Comparison of ENCODE assay signal across 1 cellular context in the genomic region with DNA sequence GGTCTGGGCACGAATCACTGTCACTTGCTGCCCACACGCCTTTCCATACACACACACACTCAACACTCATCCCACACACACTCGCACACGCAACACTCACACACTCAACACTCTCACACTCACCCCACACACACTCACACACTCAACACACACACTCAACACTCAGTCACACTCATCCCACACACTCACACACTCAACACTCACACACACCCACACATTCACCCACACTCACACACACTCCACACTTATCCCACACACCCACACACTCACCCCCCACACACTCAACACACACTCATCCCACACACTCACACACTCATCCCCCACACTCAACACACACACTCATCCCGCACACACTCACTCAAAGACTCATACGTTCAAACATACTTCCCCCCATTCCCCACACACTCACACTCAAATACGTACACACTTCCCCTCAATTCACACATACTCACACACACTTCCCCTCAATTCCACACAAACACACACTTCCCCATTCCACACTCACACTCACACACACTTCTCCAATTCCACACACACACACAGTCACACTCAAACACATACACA.
TF ChIP-seq lines count a peak whose summit lies in the region.

No MANE protein-coding gene starts in this region.

TF ChIP-seq in HepG2, 621 proteins besides CTCF, POLR2A, EP300 and RAD21 (continued from another document and continues in another):
- TF ChIP-seq, protein P1, sequence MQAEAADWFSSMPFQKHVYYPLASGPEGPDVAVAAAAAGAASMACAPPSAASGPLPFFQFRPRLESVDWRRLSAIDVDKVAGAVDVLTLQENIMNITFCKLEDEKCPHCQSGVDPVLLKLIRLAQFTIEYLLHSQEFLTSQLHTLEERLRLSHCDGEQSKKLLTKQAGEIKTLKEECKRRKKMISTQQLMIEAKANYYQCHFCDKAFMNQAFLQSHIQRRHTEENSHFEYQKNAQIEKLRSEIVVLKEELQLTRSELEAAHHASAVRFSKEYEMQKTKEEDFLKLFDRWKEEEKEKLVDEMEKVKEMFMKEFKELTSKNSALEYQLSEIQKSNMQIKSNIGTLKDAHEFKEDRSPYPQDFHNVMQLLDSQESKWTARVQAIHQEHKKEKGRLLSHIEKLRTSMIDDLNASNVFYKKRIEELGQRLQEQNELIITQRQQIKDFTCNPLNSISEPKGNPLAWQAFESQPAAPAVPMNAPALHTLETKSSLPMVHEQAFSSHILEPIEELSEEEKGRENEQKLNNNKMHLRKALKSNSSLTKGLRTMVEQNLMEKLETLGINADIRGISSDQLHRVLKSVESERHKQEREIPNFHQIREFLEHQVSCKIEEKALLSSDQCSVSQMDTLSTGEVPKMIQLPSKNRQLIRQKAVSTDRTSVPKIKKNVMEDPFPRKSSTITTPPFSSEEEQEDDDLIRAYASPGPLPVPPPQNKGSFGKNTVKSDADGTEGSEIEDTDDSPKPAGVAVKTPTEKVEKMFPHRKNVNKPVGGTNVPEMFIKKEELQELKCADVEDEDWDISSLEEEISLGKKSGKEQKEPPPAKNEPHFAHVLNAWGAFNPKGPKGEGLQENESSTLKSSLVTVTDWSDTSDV (CRISPR knock-in tag; IDR thresholded peaks at IDR 0.05) = no peak
- TF ChIP-seq ZNF7 (CRISPR knock-in tag; IDR thresholded peaks at IDR 0.05) (no peak), MAX (IDR thresholded peaks at IDR 0.05) (no peak), TP53 (CRISPR knock-in tag; conservative IDR thresholded peaks at IDR 0.05) (no peak), KDM2A (CRISPR knock-in tag; IDR thresholded peaks at IDR 0.05; ENCODE audit: borderline replicate concordance, low read depth) (no peak), ATF7-NPFF (CRISPR knock-in tag; IDR thresholded peaks at IDR 0.05; ENCODE audit: low read depth) (no peak), ZNF33A (CRISPR knock-in tag; IDR thresholded peaks at IDR 0.05; ENCODE audit: borderline replicate concordance) (no peak), HOXA7 (CRISPR knock-in tag; IDR thresholded peaks at IDR 0.05) (0 out of 2 replicates have a peak, but pooled peaks have one; percentile 26), PITX1 (CRISPR knock-in tag; IDR thresholded peaks at IDR 0.05) (no peak), ZBTB7A (CRISPR knock-in tag; IDR thresholded peaks at IDR 0.05) (0 out of 2 replicates have a peak, but pooled peaks have one; percentile 27), ARNTL (CRISPR knock-in tag; IDR thresholded peaks at IDR 0.05) (no peak), HNF1B (CRISPR knock-in tag; IDR thresholded peaks at IDR 0.05) (no peak), ZNF512 (CRISPR knock-in tag; IDR thresholded peaks at IDR 0.05) (no peak), SALL1 (CRISPR knock-in tag; IDR thresholded peaks at IDR 0.05) (no peak), HDAC2 (CRISPR knock-in tag; IDR thresholded peaks at IDR 0.05) (no peak), SP1 (IDR thresholded peaks at IDR 0.05) (peak; percentile 51; the same call in 1 of the 2 replicates), SP1 (CRISPR knock-in tag; IDR thresholded peaks at IDR 0.05) (no peak), DNMT1 (CRISPR knock-in tag; IDR thresholded peaks at IDR 0.05) (0 out of 2 replicates have a peak, but pooled peaks have one; percentile 23), FOXP4 (CRISPR knock-in tag; IDR thresholded peaks at IDR 0.05) (no peak), FOXA1 (IDR thresholded peaks at IDR 0.05) (0 out of 2 replicates have a peak, but pooled peaks have one; percentile 19), FOXA1 (CRISPR knock-in tag; IDR thresholded peaks at IDR 0.05) (no peak), NFE2L1 (CRISPR knock-in tag; IDR thresholded peaks at IDR 0.05; ENCODE audit: borderline replicate concordance) (no peak), TOPORS (CRISPR knock-in tag; IDR thresholded peaks at IDR 0.05) (no peak), HNRNPL (IDR thresholded peaks at IDR 0.05; ENCODE audit: low read depth, low read length) (0 out of 2 replicates have a peak, but pooled peaks have one; percentile 39), BRCA1 (CRISPR knock-in tag; IDR thresholded peaks at IDR 0.05) (no peak), MATR3 (CRISPR knock-in tag; IDR thresholded peaks at IDR 0.05) (no peak), ZNF749 (CRISPR knock-in tag; IDR thresholded peaks at IDR 0.05; ENCODE audit: borderline replicate concordance) (no peak), ZNF772 (CRISPR knock-in tag; IDR thresholded peaks at IDR 0.05) (no peak), ZSCAN22 (CRISPR knock-in tag; IDR thresholded peaks at IDR 0.05) (no peak), MEIS2 (CRISPR knock-in tag; IDR thresholded peaks at IDR 0.05) (no peak), SYNCRIP (IDR thresholded peaks at IDR 0.05; ENCODE audit: insufficient read depth, low read depth, low read length) (no peak), FLYWCH1 (CRISPR knock-in tag; IDR thresholded peaks at IDR 0.05) (no peak), ZNF207 (IDR thresholded peaks at IDR 0.05; ENCODE audit: borderline replicate concordance) (peak; percentile 95), NONO (IDR thresholded peaks at IDR 0.05) (0 out of 2 replicates have a peak, but pooled peaks have one; percentile 21), NONO (CRISPR knock-in tag; conservative IDR thresholded peaks at IDR 0.05) (no peak), KLF11 (CRISPR knock-in tag; IDR thresholded peaks at IDR 0.05) (no peak), ZC3H4 (CRISPR knock-in tag; IDR thresholded peaks at IDR 0.05; ENCODE audit: borderline replicate concordance) (no peak), RFXAP (CRISPR knock-in tag; IDR thresholded peaks at IDR 0.05; ENCODE audit: borderline replicate concordance) (no peak), TBX3 (IDR thresholded peaks at IDR 0.05; ENCODE audit: borderline replicate concordance) (no peak), MED8 (CRISPR knock-in tag; IDR thresholded peaks at IDR 0.05; ENCODE audit: insufficient replicate concordance) (no peak), SKIL (CRISPR knock-in tag; IDR thresholded peaks at IDR 0.05; ENCODE audit: borderline replicate concordance) (0 out of 2 replicates have a peak, but pooled peaks have one; percentile 17), ZNF720 (CRISPR knock-in tag; IDR thresholded peaks at IDR 0.05) (no peak), ZNF570 (CRISPR knock-in tag; IDR thresholded peaks at IDR 0.05; ENCODE audit: borderline replicate concordance) (no peak)
- TF ChIP-seq, protein P2, sequence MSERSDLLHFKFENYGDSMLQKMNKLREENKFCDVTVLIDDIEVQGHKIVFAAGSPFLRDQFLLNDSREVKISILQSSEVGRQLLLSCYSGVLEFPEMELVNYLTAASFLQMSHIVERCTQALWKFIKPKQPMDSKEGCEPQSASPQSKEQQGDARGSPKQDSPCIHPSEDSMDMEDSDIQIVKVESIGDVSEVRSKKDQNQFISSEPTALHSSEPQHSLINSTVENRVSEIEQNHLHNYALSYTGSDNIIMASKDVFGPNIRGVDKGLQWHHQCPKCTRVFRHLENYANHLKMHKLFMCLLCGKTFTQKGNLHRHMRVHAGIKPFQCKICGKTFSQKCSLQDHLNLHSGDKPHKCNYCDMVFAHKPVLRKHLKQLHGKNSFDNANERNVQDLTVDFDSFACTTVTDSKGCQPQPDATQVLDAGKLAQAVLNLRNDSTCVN (CRISPR knock-in tag; IDR thresholded peaks at IDR 0.05; ENCODE audit: borderline replicate concordance) = no peak
- TF ChIP-seq, protein P3, sequence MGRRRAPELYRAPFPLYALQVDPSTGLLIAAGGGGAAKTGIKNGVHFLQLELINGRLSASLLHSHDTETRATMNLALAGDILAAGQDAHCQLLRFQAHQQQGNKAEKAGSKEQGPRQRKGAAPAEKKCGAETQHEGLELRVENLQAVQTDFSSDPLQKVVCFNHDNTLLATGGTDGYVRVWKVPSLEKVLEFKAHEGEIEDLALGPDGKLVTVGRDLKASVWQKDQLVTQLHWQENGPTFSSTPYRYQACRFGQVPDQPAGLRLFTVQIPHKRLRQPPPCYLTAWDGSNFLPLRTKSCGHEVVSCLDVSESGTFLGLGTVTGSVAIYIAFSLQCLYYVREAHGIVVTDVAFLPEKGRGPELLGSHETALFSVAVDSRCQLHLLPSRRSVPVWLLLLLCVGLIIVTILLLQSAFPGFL (CRISPR knock-in tag; IDR thresholded peaks at IDR 0.05) = no peak
- TF ChIP-seq, protein P4, sequence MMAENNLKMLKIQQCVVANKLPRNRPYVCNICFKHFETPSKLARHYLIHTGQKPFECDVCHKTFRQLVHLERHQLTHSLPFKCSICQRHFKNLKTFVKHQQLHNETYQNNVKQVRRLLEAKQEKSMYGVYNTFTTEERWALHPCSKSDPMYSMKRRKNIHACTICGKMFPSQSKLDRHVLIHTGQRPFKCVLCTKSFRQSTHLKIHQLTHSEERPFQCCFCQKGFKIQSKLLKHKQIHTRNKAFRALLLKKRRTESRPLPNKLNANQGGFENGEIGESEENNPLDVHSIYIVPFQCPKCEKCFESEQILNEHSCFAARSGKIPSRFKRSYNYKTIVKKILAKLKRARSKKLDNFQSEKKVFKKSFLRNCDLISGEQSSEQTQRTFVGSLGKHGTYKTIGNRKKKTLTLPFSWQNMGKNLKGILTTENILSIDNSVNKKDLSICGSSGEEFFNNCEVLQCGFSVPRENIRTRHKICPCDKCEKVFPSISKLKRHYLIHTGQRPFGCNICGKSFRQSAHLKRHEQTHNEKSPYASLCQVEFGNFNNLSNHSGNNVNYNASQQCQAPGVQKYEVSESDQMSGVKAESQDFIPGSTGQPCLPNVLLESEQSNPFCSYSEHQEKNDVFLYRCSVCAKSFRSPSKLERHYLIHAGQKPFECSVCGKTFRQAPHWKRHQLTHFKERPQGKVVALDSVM (CRISPR knock-in tag; IDR thresholded peaks at IDR 0.05) = no peak
- TF ChIP-seq, protein P5, sequence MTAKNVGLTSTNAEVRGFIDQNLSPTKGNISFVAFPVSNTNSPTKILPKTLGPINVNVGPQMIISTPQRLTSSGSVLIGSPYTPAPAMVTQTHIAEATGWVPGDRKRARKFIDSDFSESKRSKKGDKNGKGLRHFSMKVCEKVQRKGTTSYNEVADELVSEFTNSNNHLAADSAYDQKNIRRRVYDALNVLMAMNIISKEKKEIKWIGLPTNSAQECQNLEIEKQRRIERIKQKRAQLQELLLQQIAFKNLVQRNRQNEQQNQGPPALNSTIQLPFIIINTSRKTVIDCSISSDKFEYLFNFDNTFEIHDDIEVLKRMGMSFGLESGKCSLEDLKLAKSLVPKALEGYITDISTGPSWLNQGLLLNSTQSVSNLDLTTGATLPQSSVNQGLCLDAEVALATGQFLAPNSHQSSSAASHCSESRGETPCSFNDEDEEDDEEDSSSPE (CRISPR knock-in tag; IDR thresholded peaks at IDR 0.05) = no peak
